Comparison of ENCODE assay signal across 19 cellular contexts in genomic region chr10:26534384-26534783, GRCh38.
DNase-seq lines count a peak whose midpoint lies in the region; ATAC-seq, FAIRE-seq and TF ChIP-seq lines count a peak whose summit lies in the region.
"Had no signal": no experiment of that assay in that cellular context is flagged by ENCODE, and none has a peak within 500 bp of the region (broad histone marks: within the 10 kb centered on the region; RNA-seq: fewer than 3 reads in every experiment).

No MANE protein-coding gene starts in this region.

- H3K4me1 ChIP-seq in PC-3 (ENCODE audit: insufficient read depth, low read length) (no peaks in the 10 kb centered on the region), HepG2 (ENCODE audit: insufficient read depth, low read length) (no peaks in the 10 kb centered on the region)

- CTCF ChIA-PET in PC-3 (lab: Charles Lee) (no interaction called here), HepG2 (lab: Yijun Ruan, JAX; ENCODE audit: low intra/inter-chr PET ratio, low total read pairs) (no interaction called here)

- H2AFZ ChIP-seq in PC-3 (ENCODE audit: low read length) (no peak overlapping the region), HepG2 (ENCODE audit: low read length) (no peak overlapping the region)

- H3K36me3 ChIP-seq in PC-3 (ENCODE audit: low read depth, low read length): no peaks in the 10 kb centered on the region
- H3K36me3 ChIP-seq in HepG2 (replicated peaks in 1 of 2; ENCODE audit: control insufficient read depth in 1 of 2, insufficient read depth in 2 of 2, low read length in 2 of 2): no peaks in the 10 kb centered on the region

- H4K20me1 ChIP-seq in PC-3 (ENCODE audit: low read length): no peaks in the 10 kb centered on the region
- no peaks in the 10 kb centered on the region for H4K20me1 ChIP-seq in HepG2 (ENCODE audit: insufficient read depth, low read length)

- POLR2A ChIA-PET in PC-3 (lab: Charles Lee; ENCODE audit: unreplicated experiment) (no interaction called here), HepG2 (lab: Yijun Ruan, JAX) (no interaction called here)

- intact Hi-C loops in PC-3 (cut with micrococcal nuclease) (no loop called here), HepG2 (cut with micrococcal nuclease; ENCODE audit: unreplicated experiment) (no loop called here)

- H3K4me2 ChIP-seq in PC-3 (ENCODE audit: low read length): no peak overlapping the region
- no peak overlapping the region for H3K4me2 ChIP-seq in HepG2 (ENCODE audit: low read depth, low read length)

- no peak for TF ChIP-seq RAD21 in HepG2 (CRISPR knock-in tag; IDR thresholded peaks at IDR 0.05)

- BruUV-seq in PC-3 (replicated peaks; lab: Mats Ljungman, UMichigan) (no TSS peak), HepG2 (replicated peaks; lab: Mats Ljungman, UMichigan) (no TSS peak)

- in situ Hi-C loops in GM13977 (cut with MboI; ENCODE audit: low pct_unique_long_range_greater_than_20kb, low sequenced_read_pairs, unreplicated experiment) (loop anchor here (25.0 kb wide), 1 partner anchor 197 kb away; no protein-coding TSS in a partner anchor), HepG2 (cut with HindIII; ENCODE audit: extremely low pct_ligation_motif_present, low pct_unique_long_range_greater_than_20kb) (no loop called here)

- TF ChIP-seq EP300 in HepG2 (IDR thresholded peaks at IDR 0.05; ENCODE audit: low read depth in 2 of 2, low read length in 2 of 2) (no peak), HepG2 (CRISPR knock-in tag; IDR thresholded peaks at IDR 0.05; ENCODE audit: borderline replicate concordance) (no peak)

- FAIRE-seq in HepG2 (lab: Jason Lieb, UNC): no peak
- FAIRE-seq: A204.1 had no signal

- H3F3A ChIP-seq in PC-3 (ENCODE audit: low read length, unreplicated experiment): no peaks in the 10 kb centered on the region

- ATAC-seq in PC-3: no peak
- ATAC-seq in HepG2: peak; percentile 24; the same call in 1 of the 3 replicates
- no peak for ATAC-seq in GM18511 (IDR thresholded peaks at IDR 0.05; ENCODE audit: unreplicated experiment)
- ATAC-seq: activated T-helper 17 cell treated with anti-CD3 and anti-CD28 coated beads, Interleukin-2, amount 50 U/mL, for 72 hours; heart right ventricle; left lobe of liver had no signal

- H3K27me3 ChIP-seq in PC-3 (ENCODE audit: low read length) (peaks cover 59% of the 10 kb centered on the region), HepG2 (ENCODE audit: control insufficient read depth in 1 of 2, insufficient read depth in 2 of 2, low read length in 2 of 2) (peaks cover 0 to 16% of the 10 kb centered on the region in 2 experiments; a peak in 2 of 5 replicates)

- H3K79me2 ChIP-seq in PC-3 (ENCODE audit: low read length) (no peaks in the 10 kb centered on the region), HepG2 (ENCODE audit: insufficient read depth, low read length) (no peaks in the 10 kb centered on the region)

- 60% methylated on average over 1 of the region's 7 CpGs for WGBS in HepG2 (ENCODE audit: low lambda C conversion rate)

- no peak overlapping the region for H3K4me3 ChIP-seq in PC-3 (ENCODE audit: low read length)
- no peak overlapping the region for H3K4me3 ChIP-seq in HepG2 (replicated peaks in 1 of 3; ENCODE audit: insufficient read depth in 1 of 3, low read depth in 2 of 3, low read length in 3 of 3)
- H3K4me3 ChIP-seq: heart right ventricle had no signal

- H3K9me2 ChIP-seq in PC-3 (replicated peaks; ENCODE audit: low read length): no peaks in the 10 kb centered on the region

- DNase-seq in NCI-H2227 (lab: John Stamatoyannopoulos, UW; ENCODE audit: unreplicated experiment): peak; percentile 3
- DNase-seq in NCI-H2227 treated with DMSO at 0.1 percent for 48 hours (lab: John Stamatoyannopoulos, UW): no peak
- no peak for DNase-seq in GM13977 (ENCODE audit: low spot score)
- no peak for DNase-seq in PC-3
- DNase-seq in HepG2 (ENCODE audit: low spot score): no peak
- DNase-seq in HCEC 1CT: no peak
- DNase-seq in mucosa of gallbladder (ENCODE audit: low spot score): no peak
- DNase-seq: anterior cingulate cortex; heart right ventricle; NCI-H187 treated with DMSO at 0.1 percent for 48 hours; retina; SHP77; stimulated activated CD8-positive, alpha-beta memory T cell treated with anti-CD3 and anti-CD28 coated beads, Interleukin-4, amount 100 ng/mL, for 48 hours; trophoblast cell had no signal

- no peak for TF ChIP-seq POLR2A in HepG2 (IDR thresholded peaks at IDR 0.05; ENCODE audit: insufficient read depth in 1 of 2, low read depth in 2 of 2, low read length in 2 of 2)

- H3K9me3 ChIP-seq in PC-3 (ENCODE audit: low read length): no peaks in the 10 kb centered on the region
- H3K9me3 ChIP-seq in HepG2 (ENCODE audit: low read length): no peaks in the 10 kb centered on the region
- H3K9me3 ChIP-seq: heart right ventricle had no signal

- TF ChIP-seq CTCF in GM13977 (IDR thresholded peaks at IDR 0.05; ENCODE audit: extremely low read depth, insufficient read depth, missing control alignments) (peak; percentile 21), PC-3 (conservative IDR thresholded peaks at IDR 0.05; ENCODE audit: low read depth, low read length) (peak; percentile 34), HepG2 (CRISPR knock-in tag; IDR thresholded peaks at IDR 0.05) (peak; percentile 20; the same call in 1 of the 2 replicates)

- H3K27ac ChIP-seq in PC-3 (ENCODE audit: low read length) (no peak overlapping the region), HepG2 (ENCODE audit: extremely low read length, insufficient read depth, low read length) (no peak overlapping the region)
- H3K27ac ChIP-seq: heart right ventricle, HL-60 had no signal

- no peak overlapping the region for H3K9ac ChIP-seq in PC-3 (ENCODE audit: low read length)
- H3K9ac ChIP-seq in HepG2 (ENCODE audit: insufficient read depth, low read depth, low read length): no peak overlapping the region

TF ChIP-seq in HepG2, 621 proteins besides CTCF, POLR2A, EP300 and RAD21 (continues in another document):
- TF ChIP-seq ZNF709 (CRISPR knock-in tag; IDR thresholded peaks at IDR 0.05) (no peak), ZNF18 (CRISPR knock-in tag; IDR thresholded peaks at IDR 0.05; ENCODE audit: insufficient replicate concordance) (no peak), THAP8 (CRISPR knock-in tag; IDR thresholded peaks at IDR 0.05; ENCODE audit: borderline replicate concordance) (no peak), KLF13 (CRISPR knock-in tag; IDR thresholded peaks at IDR 0.05) (no peak), SMAD9 (CRISPR knock-in tag; IDR thresholded peaks at IDR 0.05) (no peak), NFAT5 (CRISPR knock-in tag; IDR thresholded peaks at IDR 0.05) (no peak), ETV5 (CRISPR knock-in tag; IDR thresholded peaks at IDR 0.05; ENCODE audit: borderline replicate concordance) (no peak), KLF11 (CRISPR knock-in tag; IDR thresholded peaks at IDR 0.05) (no peak)
